17 cellular contexts compared by ENCODE assay signal in genomic region chr6:158047563-158048323, GRCh38.
A peak's percentile ranks its signal among the peaks of the same experiment; 100 is the strongest.
DNase-seq lines count a peak whose midpoint lies in the region; ATAC-seq and TF ChIP-seq lines count a peak whose summit lies in the region.
"Had no signal": no experiment of that assay in that cellular context is flagged by ENCODE, and none has a peak within 500 bp of the region (broad histone marks: within the 10 kb centered on the region; RNA-seq: fewer than 3 reads in every experiment).

No MANE protein-coding gene starts in this region.

- no peaks in the 10 kb centered on the region for H3K27me3 ChIP-seq in dorsolateral prefrontal cortex
- H3K27me3 ChIP-seq in gastrocnemius medialis = no peaks in the 10 kb centered on the region
- H3K27me3 ChIP-seq: tibial nerve had no signal

- H3K36me3 Mint-ChIP-seq in activated CD4-positive, alpha-beta T cell treated with anti-CD3 and anti-CD28 coated beads, Interleukin-2, amount 10 ng/mL, durations not matched to agents 7 days and 5 days (ENCODE audit: low read depth) = peaks cover 47% of the 10 kb centered on the region
- H3K36me3 Mint-ChIP-seq in progenitor cell of endocrine pancreas (ENCODE audit: insufficient read depth) = peaks cover 12% of the 10 kb centered on the region

- CTCF ChIA-PET in activated CD4-positive, alpha-beta T cell treated with anti-CD3 and anti-CD28 coated beads, Interleukin-2, amount 10 ng/mL, durations not matched to agents 7 days and 5 days (lab: Charles Lee) = interaction anchor here (0.6 to 4.0 kb wide), 7 partner anchors 10 to 871 kb away, joined by 3 to 22 read pairs (median 6); no protein-coding TSS in a partner anchor
- CTCF ChIA-PET in HEK293 (lab: Yijun Ruan, JAX) = interaction anchor here (0.6 to 1.9 kb wide), 4 partner anchors 13 to 25 kb away, joined by 3 to 13 read pairs (median 7); no protein-coding TSS in a partner anchor

- H3K27ac ChIP-seq in HEK293 (ENCODE audit: extremely low read depth, low read depth, low read length) = no peak overlapping the region
- peak overlapping the region in 49 of 59 donors; percentile 3 to 100 (median 72) for H3K27ac ChIP-seq in dorsolateral prefrontal cortex
- H3K27ac ChIP-seq in gastrocnemius medialis = peak overlapping the region; percentile 93 to 99 (median 96)
- H3K27ac ChIP-seq: tibial nerve had no signal

- H3K4me3 ChIP-seq in HEK293 (ENCODE audit: low read depth, low read length) = no peak overlapping the region
- no peak overlapping the region for H3K4me3 ChIP-seq in dorsolateral prefrontal cortex
- no peak overlapping the region for H3K4me3 ChIP-seq in gastrocnemius medialis
- H3K4me3 ChIP-seq: tibial nerve had no signal

- intact Hi-C loops in dorsolateral prefrontal cortex (cut with DNase I) (no loop called here), gastrocnemius medialis (cut with DNase I; ENCODE audit: low total_unique reads) (loop anchor here (10.0 kb wide), 2 partner anchors 597 to 1077 kb away; partner anchors contain the start of gene DYNLT1)

- no peaks in the 10 kb centered on the region for H3K9me3 Mint-ChIP-seq in activated CD4-positive, alpha-beta T cell treated with anti-CD3 and anti-CD28 coated beads, Interleukin-2, amount 10 ng/mL, durations not matched to agents 7 days and 5 days
- H3K9me3 Mint-ChIP-seq in progenitor cell of endocrine pancreas (ENCODE audit: low read depth) = no peaks in the 10 kb centered on the region
- H3K9me3 Mint-ChIP-seq: neural crest cell had no signal

- H3K4me1 Mint-ChIP-seq in activated CD4-positive, alpha-beta T cell treated with anti-CD3 and anti-CD28 coated beads, Interleukin-2, amount 10 ng/mL, durations not matched to agents 7 days and 5 days = peaks cover 31% of the 10 kb centered on the region
- H3K4me1 Mint-ChIP-seq in progenitor cell of endocrine pancreas (ENCODE audit: low read depth) = peaks cover 6% of the 10 kb centered on the region
- H3K4me1 Mint-ChIP-seq: neural crest cell had no signal

- no peak overlapping the region for H3K4me3 Mint-ChIP-seq in activated CD4-positive, alpha-beta T cell treated with anti-CD3 and anti-CD28 coated beads, Interleukin-2, amount 10 ng/mL, durations not matched to agents 7 days and 5 days
- H3K4me3 Mint-ChIP-seq in progenitor cell of endocrine pancreas (ENCODE audit: low read depth) = no peak overlapping the region
- H3K4me3 Mint-ChIP-seq: neural crest cell had no signal

- H3K27ac Mint-ChIP-seq in activated CD4-positive, alpha-beta T cell treated with anti-CD3 and anti-CD28 coated beads, Interleukin-2, amount 10 ng/mL, durations not matched to agents 7 days and 5 days = peak overlapping the region; percentile 79
- H3K27ac Mint-ChIP-seq in progenitor cell of endocrine pancreas = no peak overlapping the region

- H3K4me1 ChIP-seq in HEK293 (ENCODE audit: control insufficient read depth, insufficient read depth, low read length) = no peaks in the 10 kb centered on the region
- H3K4me1 ChIP-seq in gastrocnemius medialis = peaks cover 24 to 53% of the 10 kb centered on the region in 2 donors
- H3K4me1 ChIP-seq: tibial nerve had no signal

- POLR2A ChIA-PET in activated CD4-positive, alpha-beta T cell treated with anti-CD3 and anti-CD28 coated beads, Interleukin-2, amount 10 ng/mL, durations not matched to agents 7 days and 5 days (lab: Charles Lee) = no interaction called here
- POLR2A ChIA-PET in HEK293 (lab: Yijun Ruan, JAX) = interaction anchor here (2.0 kb wide), 1 partner anchor 16 kb away, joined by 6 read pairs; no protein-coding TSS in a partner anchor

- ATAC-seq in gastrocnemius medialis = no peak
- no peak for ATAC-seq in HG03469 (IDR thresholded peaks at IDR 0.05; ENCODE audit: unreplicated experiment)

- H3K9me3 ChIP-seq in HEK293 (ENCODE audit: control insufficient read depth, insufficient read depth, low read depth, low read length) (no peaks in the 10 kb centered on the region), gastrocnemius medialis (no peaks in the 10 kb centered on the region)
- H3K9me3 ChIP-seq: SK-N-SH, tibial nerve had no signal

- in situ Hi-C loops in gastrocnemius medialis (cut with MboI; ENCODE audit: low sequenced_read_pairs in 4 of 4) = no loop called here

- H3K27me3 Mint-ChIP-seq in activated CD4-positive, alpha-beta T cell treated with anti-CD3 and anti-CD28 coated beads, Interleukin-2, amount 10 ng/mL, durations not matched to agents 7 days and 5 days = no peaks in the 10 kb centered on the region
- no peaks in the 10 kb centered on the region for H3K27me3 Mint-ChIP-seq in progenitor cell of endocrine pancreas

- no peak for TF ChIP-seq CTCF in HEK293 (tag by site-specific recombination; IDR thresholded peaks at IDR 0.05)
- no peak for TF ChIP-seq CTCF in dorsolateral prefrontal cortex (IDR thresholded peaks at IDR 0.05 in 54 of 56, conservative IDR thresholded peaks at IDR 0.05 in 2 of 56; ENCODE audit: low read depth in 1 of 56, partially characterized antibody in 56 of 56)
- no peak for TF ChIP-seq CTCF in gastrocnemius medialis (IDR thresholded peaks at IDR 0.05 in 4 of 5, conservative IDR thresholded peaks at IDR 0.05 in 1 of 5)
- TF ChIP-seq CTCF in progenitor cell of endocrine pancreas (IDR thresholded peaks at IDR 0.05; ENCODE audit: unreplicated experiment) = no peak

- DNase-seq in activated CD4-positive, alpha-beta T cell treated with anti-CD3 and anti-CD28 coated beads, Interleukin-2, amount 10 ng/mL, durations not matched to agents 7 days and 5 days = no peak
- no peak for DNase-seq in activated CD4-positive, alpha-beta T cell treated with anti-CD3 and anti-CD28 coated beads, Interleukin-2, amount 50 U/mL, for 48 hours
- DNase-seq in dorsolateral prefrontal cortex (peak in 3 of 10 donors; percentile 8 to 26 (median 13)), gastrocnemius medialis (no peak), progenitor cell of endocrine pancreas (ENCODE audit: low spot score, unreplicated experiment) (no peak), amniotic stem cell (lab: John Stamatoyannopoulos, UW) (no peak)
- DNase-seq: cerebellar nuclear complex, foreskin melanocyte, GOT3, MM.1S, NCI-H1930, NCI-H524, SK-N-SH had no signal

- no peak for TF ChIP-seq POLR2A in gastrocnemius medialis (IDR thresholded peaks at IDR 0.05)

- H3K36me3 ChIP-seq in HEK293 (ENCODE audit: control insufficient read depth in 2 of 2, insufficient read depth in 1 of 2, low read length in 2 of 2) = peaks cover 0 to 23% of the 10 kb centered on the region in 2 experiments; a peak in 1 of 3 replicates
- no peaks in the 10 kb centered on the region for H3K36me3 ChIP-seq in gastrocnemius medialis

TF ChIP-seq in HEK293, 187 proteins besides CTCF, POLR2A, EP300 and RAD21:
- no peak for TF ChIP-seq KLF8 (tag by site-specific recombination; IDR thresholded peaks at IDR 0.05)
- peak; percentile 70 for TF ChIP-seq ZNF362 (tag by site-specific recombination; IDR thresholded peaks at IDR 0.05)
TF ChIP-seq in HEK293: peak in this region for 1.
